8 cellular contexts compared by ENCODE assay signal in the genomic region with DNA sequence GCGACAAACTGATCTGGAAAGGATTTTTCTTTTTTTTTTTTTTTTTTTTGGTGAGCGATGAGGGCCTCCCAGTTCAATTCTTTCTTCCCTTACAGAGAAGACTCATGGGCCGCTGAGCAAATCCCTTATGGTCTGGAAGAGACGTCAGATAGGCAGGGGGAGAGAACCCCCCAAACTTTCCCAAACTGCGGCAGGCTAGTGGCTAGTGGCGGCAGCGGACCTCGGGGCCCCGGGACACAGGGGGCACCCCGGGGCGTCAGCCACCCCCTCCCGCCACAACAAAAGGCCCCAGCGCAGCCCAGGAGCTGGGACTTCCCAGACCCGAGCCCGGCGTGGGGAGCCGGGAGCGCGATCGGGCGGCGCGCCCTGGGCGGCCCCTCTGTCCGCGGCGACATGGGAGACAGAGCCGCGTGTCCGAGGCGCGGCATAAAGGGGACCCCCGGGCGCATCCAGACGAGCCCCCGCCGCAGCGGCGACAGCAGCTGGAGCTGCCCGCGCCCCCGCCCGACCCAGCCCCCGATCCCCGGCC. TPM values are rescaled to one million over a fixed set of nuclear protein-coding genes. Genes with fewer than 3 reads are reported as not detected.
DNase-seq lines count a peak whose midpoint lies in the region; ATAC-seq and TF ChIP-seq lines count a peak whose summit lies in the region.

No MANE protein-coding gene starts in this region.

- no peak for DNase-seq in Calu3
- no peak for DNase-seq in activated CD8-positive, alpha-beta memory T cell treated with anti-CD3 and anti-CD28 coated beads, Interleukin-2, amount 10 ng/mL, durations not matched to agents 7 days and 5 days
- DNase-seq in fibroblast of mammary gland (ENCODE audit: low read depth): peak; percentile 25
- peak; percentile 53 for DNase-seq in neural progenitor cell (ENCODE audit: low spot score)
- DNase-seq in NCI-H1694 (lab: John Stamatoyannopoulos, UW): no peak

- peaks cover 83% of the 10 kb centered on the region for H3K27me3 Mint-ChIP-seq in Calu3 (ENCODE audit: unreplicated experiment)
- peaks cover 66% of the 10 kb centered on the region for H3K27me3 Mint-ChIP-seq in activated CD8-positive, alpha-beta memory T cell treated with anti-CD3 and anti-CD28 coated beads, Interleukin-2, amount 10 ng/mL, durations not matched to agents 7 days and 5 days
- peaks cover 8% of the 10 kb centered on the region for H3K27me3 Mint-ChIP-seq in neural progenitor cell (ENCODE audit: insufficient read depth, low read depth)

- H3K9me3 Mint-ChIP-seq in Calu3 (ENCODE audit: low read depth, unreplicated experiment) (no peaks in the 10 kb centered on the region), neural progenitor cell (peaks cover 4% of the 10 kb centered on the region)
- H3K9me3 Mint-ChIP-seq in activated CD8-positive, alpha-beta memory T cell treated with anti-CD3 and anti-CD28 coated beads, Interleukin-2, amount 10 ng/mL, durations not matched to agents 7 days and 5 days (ENCODE audit: low read depth): no peaks in the 10 kb centered on the region

- H3K27ac Mint-ChIP-seq in Calu3 (ENCODE audit: unreplicated experiment) (no peak overlapping the region), neural progenitor cell (peak overlapping the region; percentile 94)
- H3K27ac Mint-ChIP-seq in activated CD8-positive, alpha-beta memory T cell treated with anti-CD3 and anti-CD28 coated beads, Interleukin-2, amount 10 ng/mL, durations not matched to agents 7 days and 5 days: no peak overlapping the region

- no peaks in the 10 kb centered on the region for H3K36me3 Mint-ChIP-seq in Calu3 (ENCODE audit: insufficient read depth, unreplicated experiment)
- H3K36me3 Mint-ChIP-seq in activated CD8-positive, alpha-beta memory T cell treated with anti-CD3 and anti-CD28 coated beads, Interleukin-2, amount 10 ng/mL, durations not matched to agents 7 days and 5 days: no peaks in the 10 kb centered on the region
- peaks cover 5% of the 10 kb centered on the region for H3K36me3 Mint-ChIP-seq in neural progenitor cell

- ATAC-seq in HG02981 (IDR thresholded peaks at IDR 0.05; ENCODE audit: unreplicated experiment) (peak; percentile 24), HG03378 (IDR thresholded peaks at IDR 0.05; ENCODE audit: unreplicated experiment) (no peak), HG03457 (IDR thresholded peaks at IDR 0.05; ENCODE audit: unreplicated experiment) (no peak)
- peak; percentile 5 for ATAC-seq in activated CD8-positive, alpha-beta memory T cell treated with anti-CD3 and anti-CD28 coated beads, Interleukin-2, amount 10 ng/mL, durations not matched to agents 7 days and 5 days

- H3K36me3 ChIP-seq in neural progenitor cell: no peaks in the 10 kb centered on the region

- peaks cover 8% of the 10 kb centered on the region for H3K4me1 ChIP-seq in neural progenitor cell

- peaks cover 16% of the 10 kb centered on the region for H3K27me3 ChIP-seq in neural progenitor cell

- H3K9ac ChIP-seq in neural progenitor cell: peak overlapping the region; percentile 39

- CTCF ChIA-PET in Calu3 (lab: Charles Lee): interaction anchor here (0.6 kb wide), 1 partner anchor 24 kb away, joined by 4 read pairs; no protein-coding TSS in a partner anchor
- CTCF ChIA-PET in activated CD8-positive, alpha-beta memory T cell treated with anti-CD3 and anti-CD28 coated beads, Interleukin-2, amount 10 ng/mL, durations not matched to agents 7 days and 5 days (lab: Charles Lee): interaction anchor here (0.6 to 1.5 kb wide), 5 partner anchors 8 to 200 kb away, joined by 3 to 4 read pairs (median 3); no protein-coding TSS in a partner anchor

- peak overlapping the region; percentile 46 for H3K4me3 Mint-ChIP-seq in Calu3 (ENCODE audit: low read depth, unreplicated experiment)
- H3K4me3 Mint-ChIP-seq in activated CD8-positive, alpha-beta memory T cell treated with anti-CD3 and anti-CD28 coated beads, Interleukin-2, amount 10 ng/mL, durations not matched to agents 7 days and 5 days: peak overlapping the region; percentile 44
- peak overlapping the region; percentile 94 for H3K4me3 Mint-ChIP-seq in neural progenitor cell

- H2AFZ ChIP-seq in neural progenitor cell (replicated peaks): peak overlapping the region; percentile 74

- intact Hi-C loops in Calu3 (cut with micrococcal nuclease; ENCODE audit: unreplicated experiment): loop anchor here (2.0 kb wide), 1 partner anchor 159 kb away; no protein-coding TSS in a partner anchor

- H3F3A ChIP-seq in neural progenitor cell (ENCODE audit: low read depth): peaks cover 7% of the 10 kb centered on the region

- H3K27ac ChIP-seq in neural progenitor cell: no peak overlapping the region

- H3K4me2 ChIP-seq in neural progenitor cell: peak overlapping the region; percentile 86

- H3K4me1 Mint-ChIP-seq in Calu3 (ENCODE audit: low read depth, unreplicated experiment): no peaks in the 10 kb centered on the region
- H3K4me1 Mint-ChIP-seq in activated CD8-positive, alpha-beta memory T cell treated with anti-CD3 and anti-CD28 coated beads, Interleukin-2, amount 10 ng/mL, durations not matched to agents 7 days and 5 days: peaks cover 5% of the 10 kb centered on the region
- H3K4me1 Mint-ChIP-seq in neural progenitor cell: peaks cover 21% of the 10 kb centered on the region

- H3K4me3 ChIP-seq in fibroblast of mammary gland (ENCODE audit: control insufficient read depth, low read depth, low read length) (peak overlapping the region; percentile 63), neural progenitor cell (peak overlapping the region; percentile 67)

- H3K79me2 ChIP-seq in neural progenitor cell (ENCODE audit: low read depth): peaks cover 51% of the 10 kb centered on the region

- TF ChIP-seq CTCF in Calu3 (IDR thresholded peaks at IDR 0.05; ENCODE audit: unreplicated experiment) (no peak), fibroblast of mammary gland (conservative IDR thresholded peaks at IDR 0.05; ENCODE audit: control insufficient read depth, insufficient read depth, low read depth, low read length) (no peak), neural progenitor cell (IDR thresholded peaks at IDR 0.05) (no peak)

- H4K20me1 ChIP-seq in neural progenitor cell (ENCODE audit: low read depth): peaks cover 10% of the 10 kb centered on the region

- no TSS peak for BruUV-seq in Calu3 (replicated peaks; lab: Mats Ljungman, UMichigan)

- no peaks in the 10 kb centered on the region for H3K9me3 ChIP-seq in neural progenitor cell (ENCODE audit: low read depth)

RNA-seq across cellular contexts. Expression of gene FAM171A1, which starts 0.8 kb away (rescaled TPM):
- total RNA-seq in Calu3 (2022) (1.0 and 2.6 TPM in 2 replicates), neural progenitor cell (ENCODE audit: low replicate concordance) (28.2 and 32.2 TPM in 2 replicates)
- total RNA-seq in activated CD8-positive, alpha-beta memory T cell treated with anti-CD3 and anti-CD28 coated beads, Interleukin-2, amount 10 ng/mL, durations not matched to agents 7 days and 5 days: 1 to 10 TPM in 1 of 2 experiments, under 1 TPM in 1; 0.68 to 2.9 TPM

Comparison
In these comparisons a context has a peak if more than half of its experiments do, and no peak if none do; other contexts are left out.
1. DNase-seq: peak in fibroblast of mammary gland (single experiment) and neural progenitor cell (single experiment); none in Calu3 (single experiment), activated CD8-positive, alpha-beta memory T cell treated with anti-CD3 and anti-CD28 coated beads, Interleukin-2, amount 10 ng/mL, durations not matched to agents 7 days and 5 days (single experiment) and NCI-H1694 (single experiment).
2. H3K4me3 Mint-ChIP-seq: peak in every context shown above with its lines; median percentile 94 in neural progenitor cell; 46 in Calu3; 44 in activated CD8-positive, alpha-beta memory T cell treated with anti-CD3 and anti-CD28 coated beads, Interleukin-2, amount 10 ng/mL, durations not matched to agents 7 days and 5 days.
3. ATAC-seq: peak in HG02981 (single experiment) and activated CD8-positive, alpha-beta memory T cell treated with anti-CD3 and anti-CD28 coated beads, Interleukin-2, amount 10 ng/mL, durations not matched to agents 7 days and 5 days (single experiment); none in HG03378 (single experiment) and HG03457 (single experiment).